In the genomic region with DNA sequence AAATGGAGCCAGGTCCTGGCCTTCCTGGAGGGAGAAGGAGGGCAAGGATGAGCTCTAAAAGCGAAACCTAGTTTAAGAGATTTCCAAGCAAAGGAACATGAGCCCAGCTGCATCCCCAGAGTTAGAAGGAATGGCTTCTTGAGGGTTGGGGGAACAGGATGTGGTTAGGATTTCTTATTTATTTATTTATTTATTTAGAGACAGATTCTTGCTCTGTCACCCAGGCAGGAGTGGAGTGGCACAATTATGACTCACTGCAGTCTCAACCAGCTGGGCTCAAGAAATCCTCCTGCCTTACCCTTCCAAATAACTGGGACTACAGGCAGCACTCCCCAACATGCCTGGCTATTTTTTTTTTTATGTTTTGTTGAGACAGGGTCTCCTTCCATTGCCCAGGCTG, we compare ENCODE assay signal across 18 cellular contexts. TPM values are rescaled to one million over a fixed set of nuclear protein-coding genes. Genes with fewer than 3 reads are reported as not detected.
DNase-seq lines count a peak whose midpoint lies in the region; ATAC-seq and TF ChIP-seq lines count a peak whose summit lies in the region.
"Had no signal": no experiment of that assay in that cellular context is flagged by ENCODE, and none has a peak within 500 bp of the region (broad histone marks: within the 10 kb centered on the region; RNA-seq: fewer than 3 reads in every experiment).

No MANE protein-coding gene starts in this region.

- H3K27me3 ChIP-seq in BJ (ENCODE audit: control insufficient read depth, insufficient read depth, low read length) (no peaks in the 10 kb centered on the region), kidney epithelial cell (ENCODE audit: control insufficient read depth, insufficient read depth, low read length) (peaks cover 14% of the 10 kb centered on the region)
- H3K27me3 ChIP-seq: BE2C, ovary had no signal

- no peaks in the 10 kb centered on the region for H3K36me3 ChIP-seq in BJ (ENCODE audit: control insufficient read depth, insufficient read depth, low read length)
- H3K36me3 ChIP-seq in kidney epithelial cell (ENCODE audit: control insufficient read depth, insufficient read depth, low read length) = no peaks in the 10 kb centered on the region
- H3K36me3 ChIP-seq: BE2C, gastroesophageal sphincter, ovary, WERI-Rb-1 had no signal

- no peak overlapping the region for H3K4me3 ChIP-seq in BJ (ENCODE audit: low read depth, low read length)
- H3K4me3 ChIP-seq in kidney epithelial cell (ENCODE audit: low read depth, low read length) = no peak overlapping the region
- H3K4me3 ChIP-seq: gastroesophageal sphincter, mucosa of descending colon, ovary had no signal

- CTCF ChIA-PET in BJ (lab: Yijun Ruan, JAX) = interaction anchor here (0.6 to 2.7 kb wide), 12 partner anchors 8 to 876 kb away, joined by 3 to 12 read pairs (median 3); a partner anchor contains a TSS

- no peak for TF ChIP-seq CTCF in BJ (IDR thresholded peaks at IDR 0.05; ENCODE audit: insufficient read depth, low read depth, low read length)
- no peak for TF ChIP-seq CTCF in kidney epithelial cell (IDR thresholded peaks at IDR 0.05; ENCODE audit: insufficient read depth, low read length, poor library complexity, severe bottlenecking)

- DNase-seq in BJ (ENCODE audit: low read depth) = peak; percentile 20
- DNase-seq in HT1080 (ENCODE audit: low read depth) = peak; percentile 60
- peak; percentile 34 for DNase-seq in astrocyte of the hippocampus (ENCODE audit: low read depth, low spot score)
- DNase-seq in kidney epithelial cell (ENCODE audit: low read depth) = peak; percentile 23
- no peak for DNase-seq in Kasumi-1 (lab: John Stamatoyannopoulos, UW)
- DNase-seq in NCI-H2196 (lab: John Stamatoyannopoulos, UW; ENCODE audit: unreplicated experiment) = no peak
- no peak for DNase-seq in globus pallidus (ENCODE audit: low spot score)
- DNase-seq: activated gamma-delta T cell treated with Interleukin-2 at 50 U/mL for 16 hours; BE2C; mucosa of descending colon; NCI-H1417 treated with DMSO at 0.1 percent for 48 hours; NCI-H446; ovary; stimulated activated CD4-positive, alpha-beta T cell treated with anti-CD3 and anti-CD28 coated beads, Interleukin-12 subunit alpha, Interleukin-12 subunit beta, amount 100 ng/mL, for 4 hours; WERI-Rb-1 had no signal

- POLR2A ChIA-PET in BJ (lab: Charles Lee) = no interaction called here

- ATAC-seq in esophagus mucosa = no peak
- ATAC-seq: gastroesophageal sphincter, HepG2 had no signal

RNA-seq across cellular contexts. Expression of a gene that starts 25.3 kb away (rescaled TPM):
- 188 and 217 TPM in 2 replicates for polyA plus RNA-seq in BJ (2011; rRNA removed)
- polyA minus RNA-seq in BJ (2011; rRNA and poly(A)+ RNA removed) = 41.0 and 101 TPM in 2 replicates
- total RNA-seq in HT1080 (2014; rRNA removed; shearing (Covaris generic)) = 133 and 139 TPM in 2 replicates
- polyA plus RNA-seq in HT1080 (2015; cell fraction: cytosol; rRNA removed) = 119 and 160 TPM in 2 replicates
- polyA plus RNA-seq in HT1080 (2015; cell fraction: nucleus; rRNA removed) = 78.5 and 89.8 TPM in 2 replicates
- 96.3 and 133 TPM in 2 replicates for total RNA-seq in kidney epithelial cell
- total RNA-seq in esophagus mucosa = 45.4 TPM

RNA-seq across cellular contexts. Expression of a gene that starts 33.3 kb away (rescaled TPM):
- 23.3 and 40.5 TPM in 2 replicates for polyA plus RNA-seq in BJ (2011; rRNA removed)
- 21.3 and 33.2 TPM in 2 replicates for polyA minus RNA-seq in BJ (2011; rRNA and poly(A)+ RNA removed)
- 3.6 and 6.1 TPM in 2 replicates for total RNA-seq in HT1080 (2014; rRNA removed; shearing (Covaris generic))
- polyA plus RNA-seq in HT1080 (2015; cell fraction: cytosol; rRNA removed) = 6.8 and 9.9 TPM in 2 replicates
- polyA plus RNA-seq in HT1080 (2015; cell fraction: nucleus; rRNA removed) = 9.9 and 12.7 TPM in 2 replicates
- total RNA-seq in kidney epithelial cell = 21.9 and 25.6 TPM in 2 replicates
- total RNA-seq in esophagus mucosa = 18.0 TPM

Comparison
In these comparisons a context has a peak if more than half of its experiments do, and no peak if none do; other contexts are left out.
1. DNase-seq: peak in BJ (single experiment), HT1080 (single experiment), astrocyte of the hippocampus (single experiment) and kidney epithelial cell (single experiment); none in Kasumi-1 (0 of 2), NCI-H2196 (single experiment) and globus pallidus (single experiment).